ENCODE assay signal across 27 cellular contexts in genomic region chr5:60803712-60804111, GRCh38. TPM values are rescaled to one million over a fixed set of nuclear protein-coding genes. Genes with fewer than 3 reads are reported as not detected.
"Had no signal": no experiment of that assay in that cellular context is flagged by ENCODE, and none has a peak within 500 bp of the region (broad histone marks: within the 10 kb centered on the region; RNA-seq: fewer than 3 reads in every experiment).

No MANE protein-coding gene starts in this region.

- H3K4me3 ChIP-seq: cardiac muscle cell, SJSA1 had no signal

- H3K4me1 Mint-ChIP-seq: activated CD4-positive, alpha-beta memory T cell treated with anti-CD3 and anti-CD28 coated beads, Interleukin-2, amount 10 ng/mL, durations not matched to agents 7 days and 5 days; activated CD4-positive, alpha-beta T cell treated with anti-CD3 and anti-CD28 coated beads for 36 hours; activated T-helper 17 cell treated with anti-CD3 and anti-CD28 coated beads, Interleukin-2, amount 50 U/mL, for 72 hours had no signal

- H3K27me3 ChIP-seq: brain microvascular endothelial cell, cardiac muscle cell, SJSA1 had no signal

- H3K36me3 ChIP-seq: brain microvascular endothelial cell, cardiac muscle cell, SJSA1, WERI-Rb-1 had no signal

- H3K9me3 ChIP-seq: SJSA1 had no signal

- H3K9me3 Mint-ChIP-seq: activated CD4-positive, alpha-beta memory T cell treated with anti-CD3 and anti-CD28 coated beads, Interleukin-2, amount 10 ng/mL, durations not matched to agents 7 days and 5 days; activated naive CD4-positive, alpha-beta T cell treated with anti-CD3 and anti-CD28 coated beads for 36 hours; activated T-helper 17 cell treated with anti-CD3 and anti-CD28 coated beads, Interleukin-2, amount 50 U/mL, for 72 hours; T-helper 1 cell treated with Interleukin-12 subunit alpha and Interleukin-12 subunit beta and Interleukin-4 antibody, amounts not matched to agents 30 μg/mL and 1 μg/mL, for 36 hours had no signal

- ATAC-seq: activated CD4-positive, alpha-beta T cell treated with anti-CD3 and anti-CD28 coated beads for 36 hours; activated T-helper 17 cell treated with anti-CD3 and anti-CD28 coated beads, Interleukin-2, amount 50 U/mL, for 72 hours; Right ventricle myocardium inferior; SK-N-SH treated with all-trans-retinoic acid at 6 μM for 48 hours had no signal

- H3K27ac Mint-ChIP-seq: activated CD4-positive, alpha-beta memory T cell treated with anti-CD3 and anti-CD28 coated beads, Interleukin-2, amount 10 ng/mL, durations not matched to agents 7 days and 5 days; activated CD4-positive, alpha-beta T cell treated with anti-CD3 and anti-CD28 coated beads for 36 hours; activated naive CD4-positive, alpha-beta T cell treated with anti-CD3 and anti-CD28 coated beads for 36 hours; activated naive CD8-positive, alpha-beta T cell; activated T-helper 17 cell treated with anti-CD3 and anti-CD28 coated beads, Interleukin-2, amount 50 U/mL, for 72 hours; T-helper 1 cell treated with Interleukin-12 subunit alpha and Interleukin-12 subunit beta and Interleukin-4 antibody, amounts not matched to agents 30 μg/mL and 1 μg/mL, for 36 hours had no signal

- H3K4me1 ChIP-seq: SJSA1 had no signal

- DNase-seq: activated CD4-positive, alpha-beta memory T cell treated with anti-CD3 and anti-CD28 coated beads, Interleukin-2, amount 10 ng/mL, durations not matched to agents 7 days and 5 days; activated CD4-positive, alpha-beta T cell treated with anti-CD3 and anti-CD28 coated beads for 36 hours; activated CD4-positive, alpha-beta T cell treated with anti-CD3 and anti-CD28 coated beads, Interleukin-2, amount 50 U/mL, for 1 hour; activated gamma-delta T cell; activated naive CD4-positive, alpha-beta T cell treated with anti-CD3 and anti-CD28 coated beads for 36 hours; activated T-cell treated with anti-CD3 and anti-CD28 coated beads for 4 hours; activated T-cell treated with anti-CD3 and anti-CD28 coated beads, Interleukin-2, amount 50 U/mL, for 48 hours; amygdala; brain microvascular endothelial cell; NCI-H1092; NCI-H1417; NCI-H1930; NCI-H2171; NCI-H226; NCI-H526; NCI-H82; WERI-Rb-1 had no signal

- H3K36me3 Mint-ChIP-seq: activated naive CD8-positive, alpha-beta T cell had no signal

- H3K4me3 Mint-ChIP-seq: activated CD4-positive, alpha-beta memory T cell treated with anti-CD3 and anti-CD28 coated beads, Interleukin-2, amount 10 ng/mL, durations not matched to agents 7 days and 5 days; activated CD4-positive, alpha-beta T cell treated with anti-CD3 and anti-CD28 coated beads for 36 hours; activated naive CD4-positive, alpha-beta T cell treated with anti-CD3 and anti-CD28 coated beads for 36 hours; activated naive CD8-positive, alpha-beta T cell; activated T-helper 17 cell treated with anti-CD3 and anti-CD28 coated beads, Interleukin-2, amount 50 U/mL, for 72 hours; T-helper 1 cell treated with Interleukin-12 subunit alpha and Interleukin-12 subunit beta and Interleukin-4 antibody, amounts not matched to agents 30 μg/mL and 1 μg/mL, for 36 hours had no signal

- FAIRE-seq: astrocyte had no signal

- H3K9ac ChIP-seq: KMS-11 had no signal

- H3K27ac ChIP-seq: brain microvascular endothelial cell, cardiac muscle cell, KMS-11, SJSA1, WERI-Rb-1 had no signal

- H3K4me2 ChIP-seq: KMS-11 had no signal

RNA-seq across cellular contexts. Expression of gene ELOVL7, which starts 40.4 kb away (rescaled TPM):
- total RNA-seq: RPMI7951 had no signal
